ENCODE assay signal across 14 cellular contexts in genomic region chr2:241324775-241325174, GRCh38. TPM values are rescaled to one million over a fixed set of nuclear protein-coding genes. Genes with fewer than 3 reads are reported as not detected.
DNase-seq lines count a peak whose midpoint lies in the region; ATAC-seq, FAIRE-seq and TF ChIP-seq lines count a peak whose summit lies in the region.
"Had no signal": no experiment of that assay in that cellular context is flagged by ENCODE, and none has a peak within 500 bp of the region (broad histone marks: within the 10 kb centered on the region; RNA-seq: fewer than 3 reads in every experiment).

No MANE protein-coding gene starts in this region.

- H3K9ac ChIP-seq in astrocyte (ENCODE audit: low read length), result no peak overlapping the region

- H3K27me3 ChIP-seq in astrocyte (ENCODE audit: insufficient read depth, low read length), result no peaks in the 10 kb centered on the region
- H3K27me3 ChIP-seq in osteoblast (ENCODE audit: insufficient read depth, low read length), result no peaks in the 10 kb centered on the region
- H3K27me3 ChIP-seq: left lung, ovary, vagina had no signal

- H3K9me3 ChIP-seq in astrocyte (ENCODE audit: insufficient read depth, low read depth, low read length), result no peaks in the 10 kb centered on the region
- no peaks in the 10 kb centered on the region for H3K9me3 ChIP-seq in osteoblast (ENCODE audit: low read depth, low read length)
- H3K9me3 ChIP-seq: left lung, ovary, vagina had no signal

- peaks cover 94% of the 10 kb centered on the region for H4K20me1 ChIP-seq in astrocyte (ENCODE audit: insufficient read depth, low read length)
- H4K20me1 ChIP-seq in osteoblast (ENCODE audit: insufficient read depth, low read length), result peaks cover 49% of the 10 kb centered on the region

- no peak overlapping the region for H3K4me3 Mint-ChIP-seq in astrocyte (ENCODE audit: unreplicated experiment)

- no peak for ATAC-seq in GM21529 (IDR thresholded peaks at IDR 0.05; ENCODE audit: unreplicated experiment)

- no peak for DNase-seq in GM12865 (ENCODE audit: low read depth)
- peak; percentile 74 for DNase-seq in NOMO-1 treated with DMSO at 0.1 percent for 48 hours (lab: John Stamatoyannopoulos, UW; ENCODE audit: unreplicated experiment)
- no peak for DNase-seq in astrocyte (ENCODE audit: low read depth)
- no peak for DNase-seq in osteoblast (ENCODE audit: insufficient read length, low spot score, missing footprints)
- DNase-seq in central memory CD4-positive, alpha-beta T cell, result no peak
- DNase-seq in stimulated activated CD4-positive, alpha-beta T cell treated with anti-CD3 and anti-CD28 coated beads, Interleukin-4, amount 100 ng/mL, for 24 hours, result no peak
- DNase-seq: left lung; NCI-H2029; NCI-H446; ovary; SHP77 treated with DMSO at 0.1 percent for 48 hours; stimulated activated CD4-positive, alpha-beta T cell treated with anti-CD3 and anti-CD28 coated beads, Interleukin-2, amount 100 ng/mL, for 48 hours had no signal

- no peak overlapping the region for H3K4me2 ChIP-seq in astrocyte (ENCODE audit: low read length)
- H3K4me2 ChIP-seq in osteoblast (ENCODE audit: insufficient read depth, low read length), result peak overlapping the region; percentile 14

- H3K36me3 ChIP-seq in astrocyte (ENCODE audit: insufficient read depth, low read length) (peaks cover 26% of the 10 kb centered on the region), osteoblast (ENCODE audit: insufficient read depth, low read length) (peaks cover 31% of the 10 kb centered on the region)
- H3K36me3 ChIP-seq: ovary had no signal

- H2AFZ ChIP-seq in astrocyte (ENCODE audit: low read depth, low read length), result no peak overlapping the region
- no peak overlapping the region for H2AFZ ChIP-seq in osteoblast (ENCODE audit: low read length)

- no peaks in the 10 kb centered on the region for H3K9me3 Mint-ChIP-seq in astrocyte (ENCODE audit: unreplicated experiment)

- H3K27ac ChIP-seq in astrocyte (ENCODE audit: low read depth, low read length) (no peak overlapping the region), osteoblast (ENCODE audit: low read depth, low read length) (peak overlapping the region; percentile 72)
- H3K27ac ChIP-seq: ovary, vagina had no signal

- H3K4me3 ChIP-seq in GM12865 (ENCODE audit: low read depth, low read length), result 0 out of 2 replicates have a peak overlapping the region, but pooled peaks have one; percentile 10
- H3K4me3 ChIP-seq in astrocyte (ENCODE audit: insufficient read depth, low read depth, low read length), result no peak overlapping the region
- H3K4me3 ChIP-seq in osteoblast (ENCODE audit: insufficient read depth, low read length), result no peak overlapping the region
- H3K4me3 ChIP-seq: left lung, ovary, vagina had no signal

- FAIRE-seq in astrocyte (lab: Jason Lieb, UNC), result no peak

- no peak for TF ChIP-seq CTCF in GM12865 (IDR thresholded peaks at IDR 0.05; ENCODE audit: insufficient read depth, low read depth, low read length, missing control alignments)
- TF ChIP-seq CTCF in astrocyte (IDR thresholded peaks at IDR 0.05; ENCODE audit: insufficient read depth, low read depth, low read length), result no peak
- TF ChIP-seq CTCF in osteoblast (IDR thresholded peaks at IDR 0.05; ENCODE audit: extremely low read depth, low read depth, low read length), result no peak

- H3K27ac Mint-ChIP-seq in astrocyte (ENCODE audit: unreplicated experiment), result peak overlapping the region; percentile 51

- H3K4me1 ChIP-seq in astrocyte (ENCODE audit: insufficient read depth, low read length) (no peaks in the 10 kb centered on the region), osteoblast (ENCODE audit: insufficient read depth, low read length) (peaks cover 23% of the 10 kb centered on the region)

- H3K79me2 ChIP-seq in astrocyte (ENCODE audit: insufficient read depth, low read length), result peaks cover 98% of the 10 kb centered on the region
- peaks cover 97% of the 10 kb centered on the region for H3K79me2 ChIP-seq in osteoblast (ENCODE audit: insufficient read depth, low read length)

- H3K27me3 Mint-ChIP-seq in astrocyte (ENCODE audit: low read depth, unreplicated experiment), result no peaks in the 10 kb centered on the region

- peaks cover 37% of the 10 kb centered on the region for H3K4me1 Mint-ChIP-seq in astrocyte (ENCODE audit: low read depth, unreplicated experiment)

- H3K36me3 Mint-ChIP-seq in astrocyte (ENCODE audit: low read depth, unreplicated experiment), result peaks cover 21% of the 10 kb centered on the region

RNA-seq across cellular contexts. Expression of gene SEPTIN2, which starts 9.1 kb away (rescaled TPM):
- total RNA-seq in astrocyte, result 544 and 552 TPM in 2 replicates
- 394 and 418 TPM in 2 replicates for total RNA-seq in osteoblast

RNA-seq across cellular contexts. Expression of gene HDLBP, which starts 9.3 kb away (rescaled TPM):
- total RNA-seq in astrocyte, result 922 and 975 TPM in 2 replicates
- total RNA-seq in osteoblast, result 1,414 and 1,418 TPM in 2 replicates

RNA-seq across cellular contexts. Expression of gene FARP2, which starts 31.3 kb away (rescaled TPM):
- total RNA-seq in astrocyte, result 60.8 and 65.0 TPM in 2 replicates
- total RNA-seq in osteoblast, result 41.3 and 44.5 TPM in 2 replicates
